Comparison of ENCODE assay signal across 12 cellular contexts in the genomic region with DNA sequence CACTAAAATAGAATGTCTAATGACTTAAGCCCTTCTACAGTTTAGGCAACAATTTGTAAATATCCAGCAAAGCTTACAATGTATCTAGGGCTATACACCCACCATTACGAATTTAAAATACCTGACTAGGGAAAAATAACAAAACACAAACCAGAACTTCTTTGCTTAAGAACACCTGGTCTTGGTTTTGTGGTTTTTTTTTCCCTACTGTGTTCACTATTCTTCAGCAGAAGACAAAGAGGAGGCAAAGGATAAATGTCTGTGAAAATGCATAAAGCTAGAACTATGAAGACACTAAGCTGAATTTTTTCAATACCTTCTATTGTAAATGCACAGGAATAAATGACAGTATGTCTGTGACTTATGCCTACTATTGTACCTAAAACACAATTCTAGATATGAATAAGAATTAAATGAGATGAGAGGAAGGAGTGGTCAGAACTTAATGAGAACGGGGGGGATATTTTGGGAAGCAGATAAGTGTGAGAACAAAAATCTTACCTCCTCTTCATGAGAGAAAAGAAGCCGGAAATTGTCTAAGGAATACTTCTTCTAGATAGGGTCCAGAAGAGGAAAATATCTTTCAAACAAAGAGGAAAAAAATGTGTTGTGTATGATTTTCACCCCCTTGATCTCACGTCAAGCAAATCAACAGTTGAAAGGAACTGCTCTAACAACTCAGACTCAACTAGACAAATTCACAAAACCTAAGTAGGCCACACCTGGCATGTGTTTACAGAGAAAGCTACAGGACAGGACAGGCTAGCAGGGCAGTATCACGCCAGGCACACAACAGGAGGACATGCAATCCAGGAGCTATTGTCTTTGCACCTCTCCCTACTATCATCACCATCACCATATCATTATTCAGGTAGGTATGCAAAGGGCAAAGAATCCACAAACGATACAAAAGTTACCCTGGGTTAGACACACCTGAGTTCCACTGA.
DNase-seq lines count a peak whose midpoint lies in the region; ATAC-seq, FAIRE-seq and TF ChIP-seq lines count a peak whose summit lies in the region.
"Had no signal": no experiment of that assay in that cellular context is flagged by ENCODE, and none has a peak within 500 bp of the region (broad histone marks: within the 10 kb centered on the region; RNA-seq: fewer than 3 reads in every experiment).

No MANE protein-coding gene starts in this region.

- H3K27ac ChIP-seq in BLaER1: no peak overlapping the region
- no peak overlapping the region for H3K27ac ChIP-seq in keratinocyte (ENCODE audit: control insufficient read depth, insufficient read depth, low read length)
- no peak overlapping the region for H3K27ac ChIP-seq in RWPE1

- TF ChIP-seq CTCF in GM12865 (IDR thresholded peaks at IDR 0.05; ENCODE audit: insufficient read depth, low read depth, low read length, missing control alignments): no peak
- no peak for TF ChIP-seq CTCF in keratinocyte (optimal IDR thresholded peaks at IDR 0.05 in 1 of 3, IDR thresholded peaks at IDR 0.05 in 1 of 3, conservative IDR thresholded peaks at IDR 0.05 in 1 of 3; ENCODE audit: extremely low read depth in 1 of 3, insufficient read depth in 2 of 3, low read length in 3 of 3)
- TF ChIP-seq CTCF in GM13976 (IDR thresholded peaks at IDR 0.05; ENCODE audit: borderline replicate concordance, control extremely low read depth, extremely low read depth, insufficient read depth, missing control alignments): no peak
- TF ChIP-seq CTCF in RWPE1 (conservative IDR thresholded peaks at IDR 0.05; ENCODE audit: low read depth): no peak

- no peak overlapping the region for H2AFZ ChIP-seq in keratinocyte (ENCODE audit: control insufficient read depth, low read length)

- POLR2A ChIA-PET in RWPE1 (lab: Yijun Ruan, JAX; ENCODE audit: low non-redundant PET): interaction anchor here (0.7 kb wide), 1 partner anchor 9 kb away, joined by 6 read pairs; no protein-coding TSS in a partner anchor

- CTCF ChIA-PET in RWPE1 (lab: Yijun Ruan, JAX): interaction anchor here (0.6 kb wide), 1 partner anchor 70 kb away, joined by 3 read pairs; no protein-coding TSS in a partner anchor

- H3K9ac ChIP-seq in BLaER1 (no peak overlapping the region), keratinocyte (ENCODE audit: control insufficient read depth, extremely low read depth, insufficient read depth, low read length) (no peak overlapping the region)

- dilution Hi-C loops in keratinocyte (cut with MboI; ENCODE audit: extremely low pct_ligation_motif_present, low sequenced_read_pairs): no loop called here

- in situ Hi-C loops in GM13976 (cut with MboI; ENCODE audit: low sequenced_read_pairs, unreplicated experiment): no loop called here

- ATAC-seq in left lobe of liver: no peak
- ATAC-seq: left cardiac atrium had no signal

- H3K27me3 ChIP-seq in BLaER1 (no peaks in the 10 kb centered on the region), keratinocyte (ENCODE audit: control insufficient read depth, extremely low read depth, insufficient read depth, low read length) (no peaks in the 10 kb centered on the region)

- peaks cover 100% of the 10 kb centered on the region for H4K20me1 ChIP-seq in BLaER1
- H4K20me1 ChIP-seq in keratinocyte (ENCODE audit: control insufficient read depth, extremely low read depth, insufficient read depth, low read length): peaks cover 6% of the 10 kb centered on the region

- H3K4me2 ChIP-seq in BLaER1 (peak overlapping the region; percentile 55), keratinocyte (ENCODE audit: control insufficient read depth, extremely low read depth, insufficient read depth, low read depth, low read length) (no peak overlapping the region)

- peaks cover 43% of the 10 kb centered on the region for H3K36me3 ChIP-seq in BLaER1
- H3K36me3 ChIP-seq in keratinocyte (ENCODE audit: control insufficient read depth in 2 of 2, extremely low read depth in 1 of 2, insufficient read depth in 2 of 2, low read length in 2 of 2): peaks cover 0 to 1% of the 10 kb centered on the region in 2 experiments

- no peak overlapping the region for H3K4me3 ChIP-seq in BLaER1
- H3K4me3 ChIP-seq in GM12865 (ENCODE audit: low read depth, low read length): no peak overlapping the region
- no peak overlapping the region for H3K4me3 ChIP-seq in keratinocyte (ENCODE audit: control insufficient read depth in 2 of 3, extremely low read depth in 1 of 3, insufficient read depth in 2 of 3, low read depth in 1 of 3, low read length in 3 of 3)

- peaks cover 3% of the 10 kb centered on the region for H3K9me1 ChIP-seq in keratinocyte (ENCODE audit: control insufficient read depth, extremely low read depth, insufficient read depth, low read length)

- peaks cover 96% of the 10 kb centered on the region for H3K79me2 ChIP-seq in keratinocyte (ENCODE audit: control insufficient read depth, insufficient read depth, low read length)

- H3K4me1 ChIP-seq in BLaER1 (peaks cover 68% of the 10 kb centered on the region), keratinocyte (ENCODE audit: control insufficient read depth, extremely low read depth, insufficient read depth, low read length) (peaks cover 15% of the 10 kb centered on the region)

- H3K9me3 ChIP-seq in BLaER1 (no peaks in the 10 kb centered on the region), keratinocyte (ENCODE audit: control insufficient read depth, low read depth, low read length) (no peaks in the 10 kb centered on the region)
- H3K9me3 ChIP-seq: Caco-2 had no signal

- peak; percentile 20 for DNase-seq in GM12865 (ENCODE audit: low read depth)
- peak; percentile 42 for DNase-seq in SHP77 treated with DMSO at 0.1 percent for 48 hours (lab: John Stamatoyannopoulos, UW)
- no peak for DNase-seq in keratinocyte (ENCODE audit: low read depth, low spot score)
- no peak for DNase-seq in SK-N-DZ (ENCODE audit: low spot score)
- DNase-seq in left lobe of liver (ENCODE audit: low spot score): no peak
- DNase-seq in GM13976 (ENCODE audit: low spot score): no peak
- no peak for DNase-seq in RWPE1 (ENCODE audit: low spot score)
- DNase-seq: activated CD8-positive, alpha-beta memory T cell treated with anti-CD3 and anti-CD28 coated beads for 24 hours; left cardiac atrium; NCI-H1436 treated with DMSO at 0.1 percent for 48 hours had no signal

- FAIRE-seq in keratinocyte (lab: Jason Lieb, UNC): peak; percentile 29

Comparison
In these comparisons a context has a peak if more than half of its experiments do, and no peak if none do; other contexts are left out.
1. DNase-seq: peak in GM12865 (single experiment) and SHP77 treated with DMSO at 0.1 percent for 48 hours (single experiment); none in keratinocyte (single experiment), SK-N-DZ (single experiment), left lobe of liver (single experiment), GM13976 (single experiment) and RWPE1 (single experiment).